Comparison of ENCODE assay signal across 1 cellular context in the genomic region with DNA sequence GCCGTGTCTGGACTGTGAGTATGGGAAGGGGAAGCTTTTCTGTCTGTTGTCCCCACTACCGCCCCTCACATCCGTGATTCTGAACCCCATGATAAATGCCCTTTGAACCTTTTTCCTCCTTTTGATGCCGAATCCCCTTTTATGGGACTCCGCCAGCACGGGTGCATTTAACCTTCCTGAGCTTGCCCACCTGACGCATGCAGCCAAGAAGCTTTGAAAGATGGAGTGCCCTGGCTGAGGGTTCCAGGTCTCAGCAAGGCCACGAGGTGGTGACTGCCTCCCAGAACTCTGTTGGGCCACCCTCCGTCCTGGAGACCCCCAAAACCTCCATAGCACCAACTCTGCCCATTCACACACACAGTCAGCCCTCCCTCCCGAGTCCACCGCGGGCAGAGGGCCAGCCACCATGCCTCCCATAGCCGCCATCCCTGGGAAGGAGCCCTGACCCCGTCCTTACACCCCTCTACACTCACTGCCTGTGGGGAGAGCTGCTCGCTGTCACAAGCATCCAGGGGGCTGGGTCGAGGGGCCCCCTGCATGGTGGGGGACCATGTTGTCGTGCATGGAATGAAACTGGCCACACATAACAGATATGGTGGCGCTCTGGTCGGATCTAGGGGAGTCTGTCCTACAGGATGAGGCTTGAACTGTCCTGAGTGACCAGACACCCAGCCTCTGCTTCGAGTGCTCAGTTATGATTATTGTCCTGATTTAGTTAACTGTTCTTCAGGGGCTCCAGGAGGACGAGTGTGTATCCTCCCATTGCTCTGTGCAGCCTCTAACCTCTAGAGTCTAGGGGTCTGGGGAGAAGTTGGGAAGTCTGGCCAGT.
TF ChIP-seq lines count a peak whose summit lies in the region.

No MANE protein-coding gene starts in this region.

TF ChIP-seq in HepG2, 621 proteins besides CTCF, POLR2A, EP300 and RAD21 (continues in another document):
- TF ChIP-seq ZNF780A (CRISPR knock-in tag; IDR thresholded peaks at IDR 0.05): no peak
- no peak for TF ChIP-seq YEATS4 (CRISPR knock-in tag; IDR thresholded peaks at IDR 0.05; ENCODE audit: borderline replicate concordance)
- 0 out of 2 replicates have a peak, but pooled peaks have one; percentile 7 for TF ChIP-seq BORCS8-MEF2B (CRISPR knock-in tag; IDR thresholded peaks at IDR 0.05)
- TF ChIP-seq, protein P1, sequence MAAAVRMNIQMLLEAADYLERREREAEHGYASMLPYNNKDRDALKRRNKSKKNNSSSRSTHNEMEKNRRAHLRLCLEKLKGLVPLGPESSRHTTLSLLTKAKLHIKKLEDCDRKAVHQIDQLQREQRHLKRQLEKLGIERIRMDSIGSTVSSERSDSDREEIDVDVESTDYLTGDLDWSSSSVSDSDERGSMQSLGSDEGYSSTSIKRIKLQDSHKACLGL (CRISPR knock-in tag; IDR thresholded peaks at IDR 0.05): 0 out of 2 replicates have a peak, but pooled peaks have one; percentile 6
- TF ChIP-seq GABPB1 (CRISPR knock-in tag; IDR thresholded peaks at IDR 0.05): no peak
- TF ChIP-seq KDM2A (CRISPR knock-in tag; IDR thresholded peaks at IDR 0.05; ENCODE audit: borderline replicate concordance, low read depth): peak; percentile 0; the same call in 1 of the 2 replicates
- no peak for TF ChIP-seq RNF2 (conservative IDR thresholded peaks at IDR 0.05; ENCODE audit: low read depth)
- no peak for TF ChIP-seq DR1 (CRISPR knock-in tag; IDR thresholded peaks at IDR 0.05)
- no peak for TF ChIP-seq ZKSCAN1 (IDR thresholded peaks at IDR 0.05; ENCODE audit: low read length)
- no peak for TF ChIP-seq ZKSCAN8 (CRISPR knock-in tag; IDR thresholded peaks at IDR 0.05; ENCODE audit: borderline replicate concordance)
- TF ChIP-seq SALL2 (CRISPR knock-in tag; IDR thresholded peaks at IDR 0.05): 0 out of 2 replicates have a peak, but pooled peaks have one; percentile 17
- 0 out of 2 replicates have a peak, but pooled peaks have one; percentile 20 for TF ChIP-seq ZNF317 (CRISPR knock-in tag; IDR thresholded peaks at IDR 0.05)
- no peak for TF ChIP-seq JARID2 (CRISPR knock-in tag; IDR thresholded peaks at IDR 0.05; ENCODE audit: insufficient replicate concordance)
- TF ChIP-seq NR1H2 (CRISPR knock-in tag; IDR thresholded peaks at IDR 0.05; ENCODE audit: borderline replicate concordance, low read depth): 0 out of 2 replicates have a peak, but pooled peaks have one; percentile 61
- TF ChIP-seq ZNF577 (CRISPR knock-in tag; IDR thresholded peaks at IDR 0.05; ENCODE audit: borderline replicate concordance, low read depth): no peak
- 0 out of 2 replicates have a peak, but pooled peaks have one; percentile 65 for TF ChIP-seq ZNF253 (CRISPR knock-in tag; IDR thresholded peaks at IDR 0.05; ENCODE audit: borderline replicate concordance)
- TF ChIP-seq ETV6 (CRISPR knock-in tag; conservative IDR thresholded peaks at IDR 0.05): no peak
- TF ChIP-seq ZMYM2 (CRISPR knock-in tag; IDR thresholded peaks at IDR 0.05): no peak
- TF ChIP-seq, protein P2, sequence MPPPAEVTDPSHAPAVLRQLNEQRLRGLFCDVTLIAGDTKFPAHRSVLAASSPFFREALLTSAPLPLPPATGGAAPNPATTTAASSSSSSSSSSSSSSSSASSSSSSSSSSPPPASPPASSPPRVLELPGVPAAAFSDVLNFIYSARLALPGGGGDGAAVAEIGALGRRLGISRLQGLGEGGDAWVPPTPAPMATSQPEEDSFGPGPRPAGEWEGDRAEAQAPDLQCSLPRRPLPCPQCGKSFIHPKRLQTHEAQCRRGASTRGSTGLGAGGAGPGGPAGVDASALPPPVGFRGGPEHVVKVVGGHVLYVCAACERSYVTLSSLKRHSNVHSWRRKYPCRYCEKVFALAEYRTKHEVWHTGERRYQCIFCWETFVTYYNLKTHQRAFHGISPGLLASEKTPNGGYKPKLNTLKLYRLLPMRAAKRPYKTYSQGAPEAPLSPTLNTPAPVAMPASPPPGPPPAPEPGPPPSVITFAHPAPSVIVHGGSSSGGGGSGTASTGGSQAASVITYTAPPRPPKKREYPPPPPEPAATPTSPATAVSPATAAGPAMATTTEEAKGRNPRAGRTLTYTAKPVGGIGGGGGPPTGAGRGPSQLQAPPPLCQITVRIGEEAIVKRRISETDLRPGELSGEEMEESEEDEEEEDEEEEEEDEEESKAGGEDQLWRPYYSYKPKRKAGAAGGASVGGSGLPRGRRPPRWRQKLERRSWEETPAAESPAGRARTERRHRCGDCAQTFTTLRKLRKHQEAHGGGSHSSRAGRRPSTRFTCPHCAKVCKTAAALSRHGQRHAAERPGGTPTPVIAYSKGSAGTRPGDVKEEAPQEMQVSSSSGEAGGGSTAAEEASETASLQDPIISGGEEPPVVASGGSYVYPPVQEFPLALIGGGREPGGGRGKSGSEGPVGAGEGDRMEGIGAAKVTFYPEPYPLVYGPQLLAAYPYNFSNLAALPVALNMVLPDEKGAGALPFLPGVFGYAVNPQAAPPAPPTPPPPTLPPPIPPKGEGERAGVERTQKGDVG (CRISPR knock-in tag; IDR thresholded peaks at IDR 0.05; ENCODE audit: borderline replicate concordance): 0 out of 2 replicates have a peak, but pooled peaks have one; percentile 35
- TF ChIP-seq ETV5 (CRISPR knock-in tag; IDR thresholded peaks at IDR 0.05; ENCODE audit: borderline replicate concordance): no peak
- TF ChIP-seq, protein P3, sequence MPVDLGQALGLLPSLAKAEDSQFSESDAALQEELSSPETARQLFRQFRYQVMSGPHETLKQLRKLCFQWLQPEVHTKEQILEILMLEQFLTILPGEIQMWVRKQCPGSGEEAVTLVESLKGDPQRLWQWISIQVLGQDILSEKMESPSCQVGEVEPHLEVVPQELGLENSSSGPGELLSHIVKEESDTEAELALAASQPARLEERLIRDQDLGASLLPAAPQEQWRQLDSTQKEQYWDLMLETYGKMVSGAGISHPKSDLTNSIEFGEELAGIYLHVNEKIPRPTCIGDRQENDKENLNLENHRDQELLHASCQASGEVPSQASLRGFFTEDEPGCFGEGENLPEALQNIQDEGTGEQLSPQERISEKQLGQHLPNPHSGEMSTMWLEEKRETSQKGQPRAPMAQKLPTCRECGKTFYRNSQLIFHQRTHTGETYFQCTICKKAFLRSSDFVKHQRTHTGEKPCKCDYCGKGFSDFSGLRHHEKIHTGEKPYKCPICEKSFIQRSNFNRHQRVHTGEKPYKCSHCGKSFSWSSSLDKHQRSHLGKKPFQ (CRISPR knock-in tag; IDR thresholded peaks at IDR 0.05; ENCODE audit: insufficient replicate concordance): no peak
- no peak for TF ChIP-seq REPIN1 (CRISPR knock-in tag; IDR thresholded peaks at IDR 0.05; ENCODE audit: borderline replicate concordance, low read depth)
- TF ChIP-seq HNRNPL (IDR thresholded peaks at IDR 0.05; ENCODE audit: low read depth, low read length): no peak
- TF ChIP-seq, protein P4, sequence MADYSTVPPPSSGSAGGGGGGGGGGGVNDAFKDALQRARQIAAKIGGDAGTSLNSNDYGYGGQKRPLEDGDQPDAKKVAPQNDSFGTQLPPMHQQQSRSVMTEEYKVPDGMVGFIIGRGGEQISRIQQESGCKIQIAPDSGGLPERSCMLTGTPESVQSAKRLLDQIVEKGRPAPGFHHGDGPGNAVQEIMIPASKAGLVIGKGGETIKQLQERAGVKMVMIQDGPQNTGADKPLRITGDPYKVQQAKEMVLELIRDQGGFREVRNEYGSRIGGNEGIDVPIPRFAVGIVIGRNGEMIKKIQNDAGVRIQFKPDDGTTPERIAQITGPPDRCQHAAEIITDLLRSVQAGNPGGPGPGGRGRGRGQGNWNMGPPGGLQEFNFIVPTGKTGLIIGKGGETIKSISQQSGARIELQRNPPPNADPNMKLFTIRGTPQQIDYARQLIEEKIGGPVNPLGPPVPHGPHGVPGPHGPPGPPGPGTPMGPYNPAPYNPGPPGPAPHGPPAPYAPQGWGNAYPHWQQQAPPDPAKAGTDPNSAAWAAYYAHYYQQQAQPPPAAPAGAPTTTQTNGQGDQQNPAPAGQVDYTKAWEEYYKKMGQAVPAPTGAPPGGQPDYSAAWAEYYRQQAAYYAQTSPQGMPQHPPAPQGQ (CRISPR knock-in tag; IDR thresholded peaks at IDR 0.05; ENCODE audit: borderline replicate concordance): no peak
- TF ChIP-seq CEBPG (CRISPR knock-in tag; IDR thresholded peaks at IDR 0.05): no peak
- no peak for TF ChIP-seq SP2 (CRISPR knock-in tag; IDR thresholded peaks at IDR 0.05)
- TF ChIP-seq ZNF678 (CRISPR knock-in tag; IDR thresholded peaks at IDR 0.05): no peak
- no peak for TF ChIP-seq GATA4 (IDR thresholded peaks at IDR 0.05; ENCODE audit: borderline replicate concordance, low read depth)
- TF ChIP-seq, protein P5, sequence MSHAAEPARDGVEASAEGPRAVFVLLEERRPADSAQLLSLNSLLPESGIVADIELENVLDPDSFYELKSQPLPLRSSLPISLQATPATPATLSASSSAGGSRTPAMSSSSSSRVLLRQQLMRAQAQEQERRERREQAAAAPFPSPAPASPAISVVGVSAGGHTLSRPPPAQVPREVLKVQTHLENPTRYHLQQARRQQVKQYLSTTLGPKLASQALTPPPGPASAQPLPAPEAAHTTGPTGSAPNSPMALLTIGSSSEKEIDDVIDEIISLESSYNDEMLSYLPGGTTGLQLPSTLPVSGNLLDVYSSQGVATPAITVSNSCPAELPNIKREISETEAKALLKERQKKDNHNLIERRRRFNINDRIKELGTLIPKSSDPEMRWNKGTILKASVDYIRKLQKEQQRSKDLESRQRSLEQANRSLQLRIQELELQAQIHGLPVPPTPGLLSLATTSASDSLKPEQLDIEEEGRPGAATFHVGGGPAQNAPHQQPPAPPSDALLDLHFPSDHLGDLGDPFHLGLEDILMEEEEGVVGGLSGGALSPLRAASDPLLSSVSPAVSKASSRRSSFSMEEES (CRISPR knock-in tag; IDR thresholded peaks at IDR 0.05): 0 out of 2 replicates have a peak, but pooled peaks have one; percentile 23
- TF ChIP-seq ZNF260 (CRISPR knock-in tag; IDR thresholded peaks at IDR 0.05; ENCODE audit: borderline replicate concordance, low read depth): no peak
- TF ChIP-seq ZEB1 (IDR thresholded peaks at IDR 0.05; ENCODE audit: insufficient replicate concordance, low read depth): no peak
- TF ChIP-seq JDP2 (CRISPR knock-in tag; IDR thresholded peaks at IDR 0.05; ENCODE audit: borderline replicate concordance): no peak
- TF ChIP-seq HOXA7 (CRISPR knock-in tag; IDR thresholded peaks at IDR 0.05): no peak
- TF ChIP-seq ZNF326 (CRISPR knock-in tag; IDR thresholded peaks at IDR 0.05; ENCODE audit: borderline replicate concordance): no peak
- TF ChIP-seq REXO4 (CRISPR knock-in tag; IDR thresholded peaks at IDR 0.05; ENCODE audit: borderline replicate concordance): no peak
- TF ChIP-seq HCFC1 (IDR thresholded peaks at IDR 0.05; ENCODE audit: low read depth, low read length): no peak
- no peak for TF ChIP-seq ZNF703 (CRISPR knock-in tag; IDR thresholded peaks at IDR 0.05; ENCODE audit: borderline replicate concordance)
- no peak for TF ChIP-seq RFXAP (CRISPR knock-in tag; IDR thresholded peaks at IDR 0.05; ENCODE audit: borderline replicate concordance)
- TF ChIP-seq TBX2 (CRISPR knock-in tag; IDR thresholded peaks at IDR 0.05; ENCODE audit: borderline replicate concordance): peak; percentile 2; the same call in 1 of the 2 replicates
- TF ChIP-seq ZNF816 (CRISPR knock-in tag; IDR thresholded peaks at IDR 0.05; ENCODE audit: borderline replicate concordance): no peak
- peak; percentile 14 for TF ChIP-seq YY1 (IDR thresholded peaks at IDR 0.05; ENCODE audit: insufficient read depth, insufficient replicate concordance, low read depth, low read length)
- TF ChIP-seq, protein P6, sequence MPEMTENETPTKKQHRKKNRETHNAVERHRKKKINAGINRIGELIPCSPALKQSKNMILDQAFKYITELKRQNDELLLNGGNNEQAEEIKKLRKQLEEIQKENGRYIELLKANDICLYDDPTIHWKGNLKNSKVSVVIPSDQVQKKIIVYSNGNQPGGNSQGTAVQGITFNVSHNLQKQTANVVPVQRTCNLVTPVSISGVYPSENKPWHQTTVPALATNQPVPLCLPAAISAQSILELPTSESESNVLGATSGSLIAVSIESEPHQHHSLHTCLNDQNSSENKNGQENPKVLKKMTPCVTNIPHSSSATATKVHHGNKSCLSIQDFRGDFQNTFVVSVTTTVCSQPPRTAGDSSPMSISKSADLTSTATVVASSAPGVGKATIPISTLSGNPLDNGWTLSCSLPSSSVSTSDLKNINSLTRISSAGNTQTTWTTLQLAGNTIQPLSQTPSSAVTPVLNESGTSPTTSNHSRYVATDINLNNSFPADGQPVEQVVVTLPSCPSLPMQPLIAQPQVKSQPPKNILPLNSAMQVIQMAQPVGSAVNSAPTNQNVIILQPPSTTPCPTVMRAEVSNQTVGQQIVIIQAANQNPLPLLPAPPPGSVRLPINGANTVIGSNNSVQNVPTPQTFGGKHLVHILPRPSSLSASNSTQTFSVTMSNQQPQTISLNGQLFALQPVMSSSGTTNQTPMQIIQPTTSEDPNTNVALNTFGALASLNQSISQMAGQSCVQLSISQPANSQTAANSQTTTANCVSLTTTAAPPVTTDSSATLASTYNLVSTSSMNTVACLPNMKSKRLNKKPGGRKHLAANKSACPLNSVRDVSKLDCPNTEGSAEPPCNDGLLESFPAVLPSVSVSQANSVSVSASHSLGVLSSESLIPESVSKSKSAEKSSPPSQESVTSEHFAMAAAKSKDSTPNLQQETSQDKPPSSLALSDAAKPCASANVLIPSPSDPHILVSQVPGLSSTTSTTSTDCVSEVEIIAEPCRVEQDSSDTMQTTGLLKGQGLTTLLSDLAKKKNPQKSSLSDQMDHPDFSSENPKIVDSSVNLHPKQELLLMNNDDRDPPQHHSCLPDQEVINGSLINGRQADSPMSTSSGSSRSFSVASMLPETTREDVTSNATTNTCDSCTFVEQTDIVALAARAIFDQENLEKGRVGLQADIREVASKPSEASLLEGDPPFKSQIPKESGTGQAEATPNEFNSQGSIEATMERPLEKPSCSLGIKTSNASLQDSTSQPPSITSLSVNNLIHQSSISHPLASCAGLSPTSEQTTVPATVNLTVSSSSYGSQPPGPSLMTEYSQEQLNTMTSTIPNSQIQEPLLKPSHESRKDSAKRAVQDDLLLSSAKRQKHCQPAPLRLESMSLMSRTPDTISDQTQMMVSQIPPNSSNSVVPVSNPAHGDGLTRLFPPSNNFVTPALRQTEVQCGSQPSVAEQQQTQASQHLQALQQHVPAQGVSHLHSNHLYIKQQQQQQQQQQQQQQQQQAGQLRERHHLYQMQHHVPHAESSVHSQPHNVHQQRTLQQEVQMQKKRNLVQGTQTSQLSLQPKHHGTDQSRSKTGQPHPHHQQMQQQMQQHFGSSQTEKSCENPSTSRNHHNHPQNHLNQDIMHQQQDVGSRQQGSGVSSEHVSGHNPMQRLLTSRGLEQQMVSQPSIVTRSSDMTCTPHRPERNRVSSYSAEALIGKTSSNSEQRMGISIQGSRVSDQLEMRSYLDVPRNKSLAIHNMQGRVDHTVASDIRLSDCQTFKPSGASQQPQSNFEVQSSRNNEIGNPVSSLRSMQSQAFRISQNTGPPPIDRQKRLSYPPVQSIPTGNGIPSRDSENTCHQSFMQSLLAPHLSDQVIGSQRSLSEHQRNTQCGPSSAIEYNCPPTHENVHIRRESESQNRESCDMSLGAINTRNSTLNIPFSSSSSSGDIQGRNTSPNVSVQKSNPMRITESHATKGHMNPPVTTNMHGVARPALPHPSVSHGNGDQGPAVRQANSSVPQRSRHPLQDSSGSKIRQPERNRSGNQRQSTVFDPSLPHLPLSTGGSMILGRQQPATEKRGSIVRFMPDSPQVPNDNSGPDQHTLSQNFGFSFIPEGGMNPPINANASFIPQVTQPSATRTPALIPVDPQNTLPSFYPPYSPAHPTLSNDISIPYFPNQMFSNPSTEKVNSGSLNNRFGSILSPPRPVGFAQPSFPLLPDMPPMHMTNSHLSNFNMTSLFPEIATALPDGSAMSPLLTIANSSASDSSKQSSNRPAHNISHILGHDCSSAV (CRISPR knock-in tag; IDR thresholded peaks at IDR 0.05; ENCODE audit: borderline replicate concordance): no peak
- no peak for TF ChIP-seq MAFK (conservative IDR thresholded peaks at IDR 0.05 in 1 of 2, IDR thresholded peaks at IDR 0.05 in 1 of 2; ENCODE audit: low read length in 2 of 2)
